14 cellular contexts compared by ENCODE assay signal in the genomic region with DNA sequence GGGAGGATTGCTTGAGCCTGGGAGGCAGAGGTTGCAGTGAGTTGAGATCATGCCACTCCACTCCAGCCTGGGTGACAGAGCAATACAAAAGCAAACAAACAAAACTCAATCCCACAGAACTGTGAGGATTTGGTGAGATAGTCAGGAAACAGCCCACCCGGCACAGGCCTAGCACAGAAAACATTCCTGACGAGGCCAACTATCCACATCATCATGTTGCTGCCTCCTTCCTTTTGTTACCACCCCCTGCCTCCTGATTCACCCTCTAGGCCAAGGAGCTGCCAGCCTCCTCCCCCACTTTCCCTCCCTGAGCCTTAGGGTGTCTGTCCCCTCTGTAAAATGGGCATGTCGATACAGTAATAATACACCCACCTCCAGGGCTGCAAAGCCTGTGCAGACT. TPM values are rescaled to one million over a fixed set of nuclear protein-coding genes. Genes with fewer than 3 reads are reported as not detected.
DNase-seq lines count a peak whose midpoint lies in the region; ATAC-seq and TF ChIP-seq lines count a peak whose summit lies in the region.
"Had no signal": no experiment of that assay in that cellular context is flagged by ENCODE, and none has a peak within 500 bp of the region (broad histone marks: within the 10 kb centered on the region; RNA-seq: fewer than 3 reads in every experiment).

No MANE protein-coding gene starts in this region.

- H3K9me3 Mint-ChIP-seq in activated CD4-positive, alpha-beta T cell treated with anti-CD3 and anti-CD28 coated beads, Interleukin-2, amount 10 ng/mL, durations not matched to agents 24 days and 14 days: no peaks in the 10 kb centered on the region

- in situ Hi-C loops in IMR-90 (cut with MboI; ENCODE audit: low sequenced_read_pairs): no loop called here

- DNase-seq in activated CD4-positive, alpha-beta T cell treated with anti-CD3 and anti-CD28 coated beads, Interleukin-2, amount 10 ng/mL, durations not matched to agents 24 days and 14 days: no peak
- no peak for DNase-seq in activated CD4-positive, alpha-beta T cell treated with anti-CD3 and anti-CD28 coated beads for 4 hours
- DNase-seq in IMR-90 (peak; percentile 89), osteoblast (ENCODE audit: insufficient read length, low spot score, missing footprints) (peak; percentile 96), amniotic stem cell (lab: John Stamatoyannopoulos, UW) (no peak), pons (ENCODE audit: low spot score) (no peak), globus pallidus (ENCODE audit: low spot score) (no peak)
- no peak for DNase-seq in effector memory CD4-positive, alpha-beta T cell
- DNase-seq: NCI-H187 treated with DMSO at 0.1 percent for 48 hours; stimulated activated naive CD4-positive, alpha-beta T cell; SW 1271 had no signal

- H3K4me1 ChIP-seq in IMR-90 (ENCODE audit: control insufficient read depth, insufficient read depth, low read length): peaks cover 17% of the 10 kb centered on the region
- peaks cover 37% of the 10 kb centered on the region for H3K4me1 ChIP-seq in effector memory CD4-positive, alpha-beta T cell (ENCODE audit: control insufficient read depth, insufficient read depth, low read length, poor library complexity, severe bottlenecking)
- H3K4me1 ChIP-seq in osteoblast (ENCODE audit: insufficient read depth, low read length): peaks cover 10% of the 10 kb centered on the region

- H3K79me2 ChIP-seq in osteoblast (ENCODE audit: insufficient read depth, low read length): peaks cover 72% of the 10 kb centered on the region

- POLR2A ChIA-PET in IMR-90 (lab: Charles Lee; ENCODE audit: unreplicated experiment): no interaction called here

- peaks cover 21% of the 10 kb centered on the region for H4K20me1 ChIP-seq in IMR-90 (ENCODE audit: insufficient read depth, low read length)
- H4K20me1 ChIP-seq in osteoblast (ENCODE audit: insufficient read depth, low read length): peaks cover 19% of the 10 kb centered on the region

- no peak overlapping the region for H3K4me2 ChIP-seq in IMR-90 (ENCODE audit: low read depth, low read length)
- no peak overlapping the region for H3K4me2 ChIP-seq in osteoblast (ENCODE audit: insufficient read depth, low read length)

- TF ChIP-seq CTCF in IMR-90 (conservative IDR thresholded peaks at IDR 0.05; ENCODE audit: low read depth, low read length) (no peak), osteoblast (IDR thresholded peaks at IDR 0.05; ENCODE audit: extremely low read depth, low read depth, low read length) (no peak)

- no peak overlapping the region for H3K27ac ChIP-seq in IMR-90 (ENCODE audit: insufficient read depth, low read length)
- peak overlapping the region; percentile 14 for H3K27ac ChIP-seq in effector memory CD4-positive, alpha-beta T cell (ENCODE audit: insufficient read depth, low read length, poor library complexity, severe bottlenecking)
- peak overlapping the region; percentile 59 for H3K27ac ChIP-seq in osteoblast (ENCODE audit: low read depth, low read length)
- H3K27ac ChIP-seq: esophagus muscularis mucosa had no signal

- H2AK5ac ChIP-seq in IMR-90 (ENCODE audit: low read depth, low read length): peak overlapping the region; percentile 21; the same call in 1 of the 2 replicates

- H2BK15ac ChIP-seq in IMR-90 (ENCODE audit: low read depth, low read length): no peak overlapping the region

- H3K14ac ChIP-seq in IMR-90 (replicated peaks; ENCODE audit: low read depth, low read length): no peak overlapping the region

- WGBS in IMR-90 (ENCODE audit: extremely low coverage in 2 of 2, insufficient read length in 1 of 2), 2 experiments: 0% methylated on average over 1 of the region's 3 CpGs; no CpG with 5 or more reads in 1 of the 2 experiments

- no peak overlapping the region for H3K4me3 Mint-ChIP-seq in activated CD4-positive, alpha-beta T cell treated with anti-CD3 and anti-CD28 coated beads, Interleukin-2, amount 10 ng/mL, durations not matched to agents 24 days and 14 days
- H3K4me3 Mint-ChIP-seq: brain had no signal

- no TSS peak for BruUV-seq in IMR-90 (replicated peaks; lab: Mats Ljungman, UMichigan)

- H3K9me1 ChIP-seq in IMR-90 (ENCODE audit: insufficient read depth, low read length): peaks cover 12% of the 10 kb centered on the region; the same call in 1 of the 2 replicates

- H3K56ac ChIP-seq in IMR-90 (ENCODE audit: extremely low read depth, insufficient read depth, low read length): no peak overlapping the region

- no peak overlapping the region for H3K9ac ChIP-seq in IMR-90 (ENCODE audit: low read depth, low read length)

- H3K27ac Mint-ChIP-seq in activated CD4-positive, alpha-beta T cell treated with anti-CD3 and anti-CD28 coated beads, Interleukin-2, amount 10 ng/mL, durations not matched to agents 24 days and 14 days: peak overlapping the region; percentile 62
- H3K27ac Mint-ChIP-seq: brain had no signal

- no peak for TF ChIP-seq POLR2A in IMR-90 (IDR thresholded peaks at IDR 0.05; ENCODE audit: low read depth, low read length)

- no peak overlapping the region for H4K5ac ChIP-seq in IMR-90 (ENCODE audit: low read depth, low read length)

- peak overlapping the region; percentile 86 for H2AK9ac ChIP-seq in IMR-90 (replicated peaks; ENCODE audit: low read depth, low read length, poor library complexity)

- dilution Hi-C loops in IMR-90 (cut with HindIII; ENCODE audit: low sequenced_read_pairs, unreplicated experiment): no loop called here

- no peak overlapping the region for H3K4me3 ChIP-seq in IMR-90 (ENCODE audit: insufficient read depth, low read depth, low read length)
- H3K4me3 ChIP-seq in effector memory CD4-positive, alpha-beta T cell (ENCODE audit: insufficient read depth, low read depth, low read length, poor library complexity, severe bottlenecking): no peak overlapping the region
- no peak overlapping the region for H3K4me3 ChIP-seq in osteoblast (ENCODE audit: insufficient read depth, low read length)
- H3K4me3 ChIP-seq: esophagus muscularis mucosa had no signal

- TF ChIP-seq RAD21 in IMR-90 (IDR thresholded peaks at IDR 0.05; ENCODE audit: low read length): no peak

- no peak overlapping the region; the same call in 1 of the 2 replicates for H4K91ac ChIP-seq in IMR-90 (ENCODE audit: insufficient read depth, low read depth, low read length)

- peak overlapping the region; percentile 20; the same call in 1 of the 2 replicates for H2BK120ac ChIP-seq in IMR-90 (ENCODE audit: low read depth, low read length)

- H3K23ac ChIP-seq in IMR-90 (ENCODE audit: low read depth, low read length): no peak overlapping the region

- H3K36me3 ChIP-seq in IMR-90 (ENCODE audit: control insufficient read depth, insufficient read depth, low read length) (peaks cover 9% of the 10 kb centered on the region), osteoblast (ENCODE audit: insufficient read depth, low read length) (peaks cover 8% of the 10 kb centered on the region)
- H3K36me3 ChIP-seq in effector memory CD4-positive, alpha-beta T cell (ENCODE audit: control insufficient read depth, insufficient read depth, low read length): peaks cover 52% of the 10 kb centered on the region

- H2AFZ ChIP-seq in IMR-90 (replicated peaks; ENCODE audit: low read length, poor library complexity) (peak overlapping the region; percentile 40), osteoblast (ENCODE audit: low read length) (no peak overlapping the region)

- peak overlapping the region; percentile 42 for H2BK5ac ChIP-seq in IMR-90 (ENCODE audit: low read depth, low read length, poor library complexity, severe bottlenecking)

- 0 out of 2 replicates have a peak overlapping the region, but pooled peaks have one; percentile 39 for H2BK20ac ChIP-seq in IMR-90 (ENCODE audit: low read depth, low read length)

- H4K8ac ChIP-seq in IMR-90 (ENCODE audit: low read depth in 2 of 2, low read length in 2 of 2): peak overlapping the region in 1 of 2 experiments; percentile 26; a peak in 1 of 4 replicates

- no peak overlapping the region for H3K18ac ChIP-seq in IMR-90 (ENCODE audit: low read depth, low read length)

- peaks cover 50% of the 10 kb centered on the region for H3K4me1 Mint-ChIP-seq in activated CD4-positive, alpha-beta T cell treated with anti-CD3 and anti-CD28 coated beads, Interleukin-2, amount 10 ng/mL, durations not matched to agents 24 days and 14 days

- CTCF ChIA-PET in IMR-90 (lab: Yijun Ruan, JAX): no interaction called here

- peak overlapping the region; percentile 14; the same call in 1 of the 2 replicates for H3K4ac ChIP-seq in IMR-90 (ENCODE audit: low read depth, low read length)

- H3K36me3 Mint-ChIP-seq in activated CD4-positive, alpha-beta T cell treated with anti-CD3 and anti-CD28 coated beads, Interleukin-2, amount 10 ng/mL, durations not matched to agents 24 days and 14 days (ENCODE audit: low read depth): peaks cover 53% of the 10 kb centered on the region

- ATAC-seq in IMR-90 (ENCODE audit: low read depth): peak; percentile 88

- H3K27me3 ChIP-seq in IMR-90 (ENCODE audit: control insufficient read depth, insufficient read depth, low read length) (no peaks in the 10 kb centered on the region), osteoblast (ENCODE audit: insufficient read depth, low read length) (no peaks in the 10 kb centered on the region)
- no peaks in the 10 kb centered on the region for H3K27me3 ChIP-seq in effector memory CD4-positive, alpha-beta T cell (replicated peaks; ENCODE audit: control insufficient read depth, insufficient read depth, low read length, poor library complexity, severe bottlenecking)
- H3K27me3 ChIP-seq: esophagus muscularis mucosa had no signal

- H3K79me1 ChIP-seq in IMR-90 (ENCODE audit: low read depth in 1 of 2, low read length in 2 of 2): peaks cover 32 to 75% of the 10 kb centered on the region in 2 experiments

- intact Hi-C loops in activated CD4-positive, alpha-beta T cell treated with anti-CD3 and anti-CD28 coated beads, Interleukin-2, amount 10 ng/mL, durations not matched to agents 24 days and 14 days (cut with micrococcal nuclease): no loop called here
- intact Hi-C loops in IMR-90 (cut with micrococcal nuclease): no loop called here

- no peaks in the 10 kb centered on the region for H3K9me3 ChIP-seq in IMR-90 (ENCODE audit: control insufficient read depth, insufficient read depth, low read length)
- no peaks in the 10 kb centered on the region for H3K9me3 ChIP-seq in effector memory CD4-positive, alpha-beta T cell (ENCODE audit: control insufficient read depth, low read length)
- no peaks in the 10 kb centered on the region for H3K9me3 ChIP-seq in osteoblast (ENCODE audit: low read depth, low read length)
- H3K9me3 ChIP-seq: esophagus muscularis mucosa had no signal

- H3K27me3 Mint-ChIP-seq in activated CD4-positive, alpha-beta T cell treated with anti-CD3 and anti-CD28 coated beads, Interleukin-2, amount 10 ng/mL, durations not matched to agents 24 days and 14 days: no peaks in the 10 kb centered on the region

RNA-seq across cellular contexts. Expression of gene STK10, which starts 39.0 kb away (rescaled TPM):
- total RNA-seq in activated CD4-positive, alpha-beta T cell treated with anti-CD3 and anti-CD28 coated beads, Interleukin-2, amount 10 ng/mL, durations not matched to agents 24 days and 14 days: 87.9 and 91.1 TPM in 2 replicates
- 15.4 and 16.4 TPM in 2 replicates for total RNA-seq in IMR-90 (2012; rRNA removed)
- polyA plus RNA-seq in IMR-90 (2012; rRNA removed): 17.8 and 18.5 TPM in 2 replicates
- 8.9 and 15.5 TPM in 2 replicates for polyA plus RNA-seq in IMR-90 (2012; cell fraction: cytosol; rRNA removed)
- 49.7 and 83.4 TPM in 2 replicates for polyA plus RNA-seq in IMR-90 (2012; cell fraction: nucleus; rRNA removed; ENCODE audit: low replicate concordance)
- total RNA-seq in osteoblast: 27.1 and 32.7 TPM in 2 replicates

RNA-seq across cellular contexts. Expression of gene EFCAB9, which starts 44.9 kb away (rescaled TPM):
- total RNA-seq in activated CD4-positive, alpha-beta T cell treated with anti-CD3 and anti-CD28 coated beads, Interleukin-2, amount 10 ng/mL, durations not matched to agents 24 days and 14 days: not detected in 2 replicates
- total RNA-seq in IMR-90 (2012; rRNA removed): not detected in 2 replicates
- not detected in 2 replicates for polyA plus RNA-seq in IMR-90 (2012; rRNA removed)
- not detected in 2 replicates for polyA plus RNA-seq in IMR-90 (2012; cell fraction: cytosol; rRNA removed)
- polyA plus RNA-seq in IMR-90 (2012; cell fraction: nucleus; rRNA removed; ENCODE audit: low replicate concordance): not detected in 2 replicates
- total RNA-seq in osteoblast: not detected in 2 replicates
- total RNA-seq: esophagus muscularis mucosa, omental fat pad had no signal

Comparison
In these comparisons a context has a peak if more than half of its experiments do, and no peak if none do; other contexts are left out.
1. DNase-seq: peak in IMR-90 (single experiment) and osteoblast (single experiment); none in activated CD4-positive, alpha-beta T cell treated with anti-CD3 and anti-CD28 coated beads, Interleukin-2, amount 10 ng/mL, durations not matched to agents 24 days and 14 days (single experiment), activated CD4-positive, alpha-beta T cell treated with anti-CD3 and anti-CD28 coated beads for 4 hours (0 of 2), effector memory CD4-positive, alpha-beta T cell (0 of 3), amniotic stem cell (single experiment), pons (single experiment) and globus pallidus (single experiment).